In genomic region chr16:53465606-53466290, GRCh38 we compare ENCODE assay signal across 1 cellular context.
TF ChIP-seq lines count a peak whose summit lies in the region.

No MANE protein-coding gene starts in this region.

TF ChIP-seq in GM12878, 131 proteins besides CTCF, POLR2A, EP300 and RAD21:
- TF ChIP-seq ZBTB40 (IDR thresholded peaks at IDR 0.05; ENCODE audit: borderline replicate concordance) (no peak), ZNF217 (IDR thresholded peaks at IDR 0.05) (no peak), CBFB (IDR thresholded peaks at IDR 0.05; ENCODE audit: low read depth) (no peak), EZH2 (IDR thresholded peaks at IDR 0.05; ENCODE audit: borderline replicate concordance, control insufficient read depth, low read depth, low read length) (no peak), CBX5 (IDR thresholded peaks at IDR 0.05; ENCODE audit: low read depth) (no peak), FOXK2 (IDR thresholded peaks at IDR 0.05) (no peak), FOS (IDR thresholded peaks at IDR 0.05; ENCODE audit: borderline replicate concordance, extremely low read depth, insufficient read length) (no peak), TCF12 (IDR thresholded peaks at IDR 0.05; ENCODE audit: low read depth, low read length) (no peak), BACH1 (IDR thresholded peaks at IDR 0.05; ENCODE audit: borderline replicate concordance) (no peak), MYC (IDR thresholded peaks at IDR 0.05; ENCODE audit: insufficient read depth, insufficient read length, insufficient replicate concordance, low read length, severe bottlenecking) (no peak), RFX5 (IDR thresholded peaks at IDR 0.05; ENCODE audit: low read depth, low read length) (no peak), JUND (IDR thresholded peaks at IDR 0.05; ENCODE audit: low read depth, low read length) (no peak), ZBTB11 (CRISPR knock-in tag; IDR thresholded peaks at IDR 0.05) (no peak), MEF2A (IDR thresholded peaks at IDR 0.05; ENCODE audit: insufficient read depth, low read depth, low read length) (no peak), ZSCAN29 (IDR thresholded peaks at IDR 0.05) (no peak), SMAD1 (IDR thresholded peaks at IDR 0.05; ENCODE audit: low read depth, partially characterized antibody) (no peak), MTA2 (IDR thresholded peaks at IDR 0.05; ENCODE audit: low read depth) (no peak), ESRRA (IDR thresholded peaks at IDR 0.05; ENCODE audit: low read length) (no peak), ZNF384 (IDR thresholded peaks at IDR 0.05; ENCODE audit: borderline replicate concordance, low read depth, low read length) (no peak)
